ENCODE assay signal across 8 cellular contexts in the genomic region with DNA sequence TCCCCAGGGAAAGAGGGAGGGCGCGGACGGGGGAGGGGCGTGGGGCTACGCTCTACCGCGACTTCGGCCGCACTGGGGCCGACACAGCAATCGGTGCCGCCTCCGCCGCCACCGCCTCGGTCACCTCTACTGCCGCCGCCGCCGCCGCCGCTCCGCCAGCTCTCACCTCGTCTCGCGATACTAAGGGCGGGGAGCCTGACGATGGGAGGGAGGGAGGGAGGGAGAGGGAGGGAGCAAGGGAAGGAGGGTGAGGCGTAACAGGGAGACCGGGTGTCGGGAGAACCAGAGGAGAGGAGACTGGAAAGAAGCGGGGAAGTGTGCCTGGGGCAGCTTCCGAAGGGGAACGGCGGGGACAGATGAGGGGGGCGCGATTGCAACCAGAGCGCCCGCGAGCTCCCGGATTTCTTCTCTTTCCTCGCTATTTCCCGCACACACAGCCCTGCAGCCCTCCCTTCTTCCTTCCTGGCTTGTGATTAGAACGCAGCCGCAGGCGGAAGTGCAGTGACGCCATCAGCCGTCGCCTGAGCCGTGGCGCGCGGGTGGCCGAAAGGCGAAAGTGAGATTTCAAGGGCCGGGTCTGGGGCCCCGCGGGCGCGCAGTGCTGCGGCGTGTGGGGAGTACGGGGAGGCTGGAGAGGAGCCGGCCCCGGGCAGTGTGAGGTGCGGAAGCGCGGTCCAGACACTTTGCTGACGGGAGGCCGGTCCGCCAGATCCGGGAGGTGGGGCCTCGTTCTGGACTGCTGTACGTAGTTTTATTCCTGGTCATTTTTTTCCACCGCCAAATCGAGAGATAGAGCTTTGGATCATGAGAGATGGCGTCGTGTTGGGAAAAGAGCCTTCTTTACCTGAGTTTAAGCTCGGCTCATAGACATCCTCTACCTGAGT. TPM values are rescaled to one million over a fixed set of nuclear protein-coding genes. Genes with fewer than 3 reads are reported as not detected.
A peak's percentile ranks its signal among the peaks of the same experiment; 100 is the strongest.
DNase-seq lines count a peak whose midpoint lies in the region; ATAC-seq and TF ChIP-seq lines count a peak whose summit lies in the region.

A gene with protein sequence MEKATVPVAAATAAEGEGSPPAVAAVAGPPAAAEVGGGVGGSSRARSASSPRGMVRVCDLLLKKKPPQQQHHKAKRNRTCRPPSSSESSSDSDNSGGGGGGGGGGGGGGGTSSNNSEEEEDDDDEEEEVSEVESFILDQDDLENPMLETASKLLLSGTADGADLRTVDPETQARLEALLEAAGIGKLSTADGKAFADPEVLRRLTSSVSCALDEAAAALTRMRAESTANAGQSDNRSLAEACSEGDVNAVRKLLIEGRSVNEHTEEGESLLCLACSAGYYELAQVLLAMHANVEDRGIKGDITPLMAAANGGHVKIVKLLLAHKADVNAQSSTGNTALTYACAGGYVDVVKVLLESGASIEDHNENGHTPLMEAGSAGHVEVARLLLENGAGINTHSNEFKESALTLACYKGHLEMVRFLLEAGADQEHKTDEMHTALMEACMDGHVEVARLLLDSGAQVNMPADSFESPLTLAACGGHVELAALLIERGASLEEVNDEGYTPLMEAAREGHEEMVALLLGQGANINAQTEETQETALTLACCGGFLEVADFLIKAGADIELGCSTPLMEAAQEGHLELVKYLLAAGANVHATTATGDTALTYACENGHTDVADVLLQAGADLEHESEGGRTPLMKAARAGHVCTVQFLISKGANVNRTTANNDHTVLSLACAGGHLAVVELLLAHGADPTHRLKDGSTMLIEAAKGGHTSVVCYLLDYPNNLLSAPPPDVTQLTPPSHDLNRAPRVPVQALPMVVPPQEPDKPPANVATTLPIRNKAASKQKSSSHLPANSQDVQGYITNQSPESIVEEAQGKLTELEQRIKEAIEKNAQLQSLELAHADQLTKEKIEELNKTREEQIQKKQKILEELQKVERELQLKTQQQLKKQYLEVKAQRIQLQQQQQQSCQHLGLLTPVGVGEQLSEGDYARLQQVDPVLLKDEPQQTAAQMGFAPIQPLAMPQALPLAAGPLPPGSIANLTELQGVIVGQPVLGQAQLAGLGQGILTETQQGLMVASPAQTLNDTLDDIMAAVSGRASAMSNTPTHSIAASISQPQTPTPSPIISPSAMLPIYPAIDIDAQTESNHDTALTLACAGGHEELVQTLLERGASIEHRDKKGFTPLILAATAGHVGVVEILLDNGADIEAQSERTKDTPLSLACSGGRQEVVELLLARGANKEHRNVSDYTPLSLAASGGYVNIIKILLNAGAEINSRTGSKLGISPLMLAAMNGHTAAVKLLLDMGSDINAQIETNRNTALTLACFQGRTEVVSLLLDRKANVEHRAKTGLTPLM (N-terminal part only) (minus strand): TSS at position 131 of the 884 bp plus-strand sequence. CDS start 130 bp downstream, at position 1.

- intact Hi-C loops in Right ventricle myocardium superior (cut with DNase I) = loop anchor here (5.0 to 10.0 kb wide), 3 partner anchors 37 to 192 kb away; partner anchors contain the start of gene COX18

- H3K4me3 ChIP-seq in GM12865 (ENCODE audit: low read depth, low read length) (peak within 1 kb of the TSS; percentile 86), SU-DHL-6 (ENCODE audit: insufficient read depth, low read length, poor library complexity, severe bottlenecking) (peak within 1 kb of the TSS; percentile 89), parathyroid adenoma (ENCODE audit: low read depth, low read length) (peak within 1 kb of the TSS; percentile 96), tibial nerve (peak within 1 kb of the TSS; percentile 76 to 92 (median 88))

- peak within 1 kb of the TSS; percentile 79 for H3K4me2 ChIP-seq in SU-DHL-6 (ENCODE audit: low read depth, low read length, poor library complexity, severe bottlenecking)
- H3K4me2 ChIP-seq in parathyroid adenoma (ENCODE audit: low read length) = peak within 1 kb of the TSS; percentile 64

- H3K27me3 ChIP-seq in SU-DHL-6 (ENCODE audit: low read length) (no peaks in the 10 kb centered on the region), parathyroid adenoma (ENCODE audit: control insufficient read depth, insufficient read depth, low read length) (no peaks in the 10 kb centered on the region), tibial nerve (no peaks in the 10 kb centered on the region)

- H4K20me1 ChIP-seq in SU-DHL-6 (ENCODE audit: low read depth, low read length) = peaks cover 18% of the 10 kb centered on the region

- peak within 1 kb of the TSS; percentile 54 for H2AFZ ChIP-seq in SU-DHL-6 (ENCODE audit: low read depth, low read length, severe bottlenecking)
- peak within 1 kb of the TSS; percentile 92 for H2AFZ ChIP-seq in parathyroid adenoma

- DNase-seq in GM12865 (ENCODE audit: low read depth) (peak; percentile 96), NCI-H128 (lab: John Stamatoyannopoulos, UW; ENCODE audit: unreplicated experiment) (peak; percentile 36), Right ventricle myocardium superior (peak; percentile 96), tibial nerve (ENCODE audit: low spot score in 2 of 2) (peak; percentile 83 to 87)
- peak; percentile 79 for DNase-seq in activated naive CD8-positive, alpha-beta T cell treated with anti-CD3 and anti-CD28 coated beads, Interleukin-2, amount 50 U/mL, for 16 hours (ENCODE audit: low read depth, low spot score)

- H3K4me1 ChIP-seq in parathyroid adenoma (peaks cover 3% of the 10 kb centered on the region), tibial nerve (peaks cover 0 to 54% (median 22%) of the 10 kb centered on the region in 4 donors)

- TF ChIP-seq EP300 in tibial nerve (IDR thresholded peaks at IDR 0.05) = peak; percentile 84 to 96

- peak; percentile 66 to 73 for TF ChIP-seq POLR2A in tibial nerve (IDR thresholded peaks at IDR 0.05)

- no peaks in the 10 kb centered on the region for H3F3A ChIP-seq in SU-DHL-6 (ENCODE audit: insufficient read depth)

- H3K79me2 ChIP-seq in SU-DHL-6 (ENCODE audit: insufficient read depth, low read length) (peaks cover 58% of the 10 kb centered on the region), parathyroid adenoma (peaks cover 9% of the 10 kb centered on the region)

- 0 to 2% methylated on average over 68 to 78 of the region's 79 CpGs for WGBS in tibial nerve, 2 donors

- TF ChIP-seq CTCF in GM12865 (IDR thresholded peaks at IDR 0.05; ENCODE audit: insufficient read depth, low read depth, low read length, missing control alignments) = no peak
- TF ChIP-seq CTCF in SU-DHL-6 (IDR thresholded peaks at IDR 0.05; ENCODE audit: insufficient read depth, low read length, poor library complexity, severe bottlenecking) = no peak
- peak; percentile 15 for TF ChIP-seq CTCF in parathyroid adenoma (IDR thresholded peaks at IDR 0.05)
- TF ChIP-seq CTCF in tibial nerve (IDR thresholded peaks at IDR 0.05) = peak; percentile 12 to 79 (median 23)

- ATAC-seq in HG02678 (IDR thresholded peaks at IDR 0.05; ENCODE audit: unreplicated experiment) (peak; percentile 76), Right ventricle myocardium superior (ENCODE audit: poor library complexity) (peak; percentile 94)

- no peaks in the 10 kb centered on the region; the same call in 1 of the 2 replicates for H3K36me3 ChIP-seq in SU-DHL-6 (ENCODE audit: low read length)
- H3K36me3 ChIP-seq in parathyroid adenoma (ENCODE audit: control insufficient read depth, insufficient read depth, low read length) = no peaks in the 10 kb centered on the region
- peaks cover 0 to 3% (median 0%) of the 10 kb centered on the region in 3 donors for H3K36me3 ChIP-seq in tibial nerve

- H3K9me3 ChIP-seq in SU-DHL-6 (ENCODE audit: insufficient read depth, low read length) (no peaks in the 10 kb centered on the region), parathyroid adenoma (ENCODE audit: control insufficient read depth, low read length) (no peaks in the 10 kb centered on the region), tibial nerve (no peaks in the 10 kb centered on the region)

- H3K27ac ChIP-seq in SU-DHL-6 (ENCODE audit: low read depth, low read length) (peak within 1 kb of the TSS; percentile 69), parathyroid adenoma (peak within 1 kb of the TSS; percentile 99), tibial nerve (peak within 1 kb of the TSS; percentile 97 to 99 (median 98))

- H3K9ac ChIP-seq in SU-DHL-6 (ENCODE audit: low read length) (peak within 1 kb of the TSS; percentile 82), parathyroid adenoma (peak within 1 kb of the TSS; percentile 91)

- no peaks in the 10 kb centered on the region for H3K9me2 ChIP-seq in SU-DHL-6 (replicated peaks; ENCODE audit: insufficient read depth, low read length)

RNA-seq across cellular contexts. Expression of the gene that starts here (rescaled TPM):
- 46.0 TPM for total RNA-seq in Right ventricle myocardium superior
- 10 to 100 TPM; 46.5 to 61.8 (median 55.0) TPM for total RNA-seq in tibial nerve

Comparison
In these comparisons a context has a peak if more than half of its experiments do, and no peak if none do; other contexts are left out.
1. Peak in every context shown above with its lines: DNase-seq, ATAC-seq, H3K4me3 ChIP-seq and H3K27ac ChIP-seq.
2. DNase-seq: peak in every context shown above with its lines; median percentile 96 in GM12865; 96 in Right ventricle myocardium superior; 85 in tibial nerve; 79 in activated naive CD8-positive, alpha-beta T cell treated with anti-CD3 and anti-CD28 coated beads, Interleukin-2, amount 50 U/mL, for 16 hours; 36 in NCI-H128.
3. CTCF ChIP-seq: peak in parathyroid adenoma (single experiment) and tibial nerve (5 of 5); none in GM12865 (single experiment) and SU-DHL-6 (single experiment).